In the genomic region with DNA sequence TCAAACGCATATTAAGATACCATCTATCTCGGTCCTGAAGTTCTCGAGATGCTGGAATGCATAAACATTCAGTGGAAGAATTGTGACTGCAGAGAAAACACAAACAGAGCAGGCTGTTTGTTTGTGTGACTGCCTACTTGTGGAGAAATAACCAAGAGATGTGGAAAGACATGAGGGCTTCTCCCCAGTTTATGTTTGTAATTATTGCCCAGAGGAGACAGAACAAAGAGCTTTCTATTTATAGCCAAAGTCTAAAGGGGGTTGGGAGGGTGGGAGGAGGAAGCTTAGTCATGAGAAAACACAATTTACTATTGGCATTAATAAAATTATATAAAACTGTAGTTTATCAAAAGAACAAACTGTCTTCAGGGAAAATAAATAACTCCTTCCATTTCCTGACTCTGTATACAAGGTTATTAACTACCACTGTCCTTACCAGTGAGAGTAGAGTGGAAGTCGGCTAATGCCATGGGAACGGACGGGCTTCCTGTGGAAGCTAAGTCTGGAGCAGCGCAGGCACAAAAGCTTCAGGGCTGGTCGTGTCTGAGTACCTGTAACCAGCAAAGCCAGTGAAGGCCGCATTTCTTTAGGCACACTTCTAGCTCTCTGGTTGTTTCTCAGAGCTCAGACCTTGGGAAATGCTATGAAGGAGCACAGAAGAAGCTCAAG, we compare ENCODE assay signal across 19 cellular contexts.
A peak's percentile ranks its signal among the peaks of the same experiment; 100 is the strongest.
DNase-seq lines count a peak whose midpoint lies in the region; ATAC-seq and TF ChIP-seq lines count a peak whose summit lies in the region.
"Had no signal": no experiment of that assay in that cellular context is flagged by ENCODE, and none has a peak within 500 bp of the region (broad histone marks: within the 10 kb centered on the region; RNA-seq: fewer than 3 reads in every experiment).

No MANE protein-coding gene starts in this region.

- DNase-seq in BJ (ENCODE audit: low read depth) = peak; percentile 22
- DNase-seq in PC-3 = no peak
- peak; percentile 58 for DNase-seq in fibroblast of mammary gland (ENCODE audit: low read depth)
- no peak for DNase-seq in sciatic nerve (ENCODE audit: low spot score)
- no peak for DNase-seq in KBM-7
- no peak for DNase-seq in NCI-H524 treated with DMSO at 0.1 percent for 48 hours (lab: John Stamatoyannopoulos, UW)
- no peak for DNase-seq in cerebellar cortex (ENCODE audit: low spot score)
- no peak for DNase-seq in NOMO-1 treated with dmso at 0.1 percent for 144 hours (lab: John Stamatoyannopoulos, UW; ENCODE audit: unreplicated experiment)
- DNase-seq: activated CD4-positive, alpha-beta T cell treated with anti-CD3 and anti-CD28 coated beads for 36 hours; activated T-cell treated with anti-CD3 and anti-CD28 coated beads, Interleukin-2, amount 50 U/mL, for 48 hours; CD4-positive, alpha-beta T cell; effector CD8-positive, alpha-beta T cell; GDM1; NCI-H1436 treated with DMSO at 0.1 percent for 48 hours; NCI-H69; RPMI8226 had no signal

- no TSS peak for BruUV-seq in PC-3 (replicated peaks; lab: Mats Ljungman, UMichigan)

- intact Hi-C loops in PC-3 (cut with micrococcal nuclease) (no loop called here), sciatic nerve (cut with DNase I) (no loop called here)

- no peak overlapping the region for H3K27ac ChIP-seq in PC-3 (ENCODE audit: low read length)

- no peak overlapping the region for H2AFZ ChIP-seq in PC-3 (ENCODE audit: low read length)

- no peak overlapping the region for H3K4me2 ChIP-seq in PC-3 (ENCODE audit: low read length)

- no peaks in the 10 kb centered on the region for H3K9me2 ChIP-seq in PC-3 (replicated peaks; ENCODE audit: low read length)

- H3K9me3 ChIP-seq in PC-3 (ENCODE audit: low read length) = no peaks in the 10 kb centered on the region
- H3K9me3 ChIP-seq: prostate gland had no signal

- no peak overlapping the region for H3K4me3 ChIP-seq in BJ (ENCODE audit: low read depth, low read length)
- H3K4me3 ChIP-seq in PC-3 (ENCODE audit: low read length) = no peak overlapping the region
- no peak overlapping the region for H3K4me3 ChIP-seq in fibroblast of mammary gland (ENCODE audit: control insufficient read depth, low read depth, low read length)
- H3K4me3 ChIP-seq: lung, prostate gland had no signal

- CTCF ChIA-PET in BJ (lab: Yijun Ruan, JAX) = interaction anchor here (1.1 kb wide), 1 partner anchor 344 kb away, joined by 3 read pairs; no protein-coding TSS in a partner anchor
- CTCF ChIA-PET in PC-3 (lab: Charles Lee) = interaction anchor here (0.6 kb wide), 1 partner anchor 31 kb away, joined by 5 read pairs; no protein-coding TSS in a partner anchor

- POLR2A ChIA-PET in BJ (lab: Charles Lee) = interaction anchor here (0.5 kb wide), 1 partner anchor 161 kb away, joined by 3 read pairs; no protein-coding TSS in a partner anchor
- POLR2A ChIA-PET in PC-3 (lab: Charles Lee; ENCODE audit: unreplicated experiment) = no interaction called here

- H3K36me3 ChIP-seq in BJ (ENCODE audit: control insufficient read depth, insufficient read depth, low read length) = no peaks in the 10 kb centered on the region
- no peaks in the 10 kb centered on the region for H3K36me3 ChIP-seq in PC-3 (ENCODE audit: low read depth, low read length)
- H3K36me3 ChIP-seq: prostate gland had no signal

- H3K27me3 ChIP-seq in BJ (ENCODE audit: control insufficient read depth, insufficient read depth, low read length) (no peaks in the 10 kb centered on the region), PC-3 (ENCODE audit: low read length) (no peaks in the 10 kb centered on the region)

- H3K79me2 ChIP-seq in PC-3 (ENCODE audit: low read length) = no peaks in the 10 kb centered on the region

- ATAC-seq in PC-3 = 0 out of 2 replicates have a peak, but pooled peaks have one; percentile 20
- ATAC-seq in sciatic nerve = peak; percentile 58
- ATAC-seq: activated CD4-positive, alpha-beta T cell treated with anti-CD3 and anti-CD28 coated beads for 36 hours; HepG2 had no signal

- in situ Hi-C loops in KBM-7 (cut with MboI; ENCODE audit: low pct_unique_long_range_greater_than_20kb, low sequenced_read_pairs) = no loop called here

- no peaks in the 10 kb centered on the region for H3F3A ChIP-seq in PC-3 (ENCODE audit: low read length, unreplicated experiment)

- H3K9ac ChIP-seq in PC-3 (ENCODE audit: low read length) = no peak overlapping the region

- TF ChIP-seq CTCF in BJ (IDR thresholded peaks at IDR 0.05; ENCODE audit: insufficient read depth, low read depth, low read length) = 0 out of 2 replicates have a peak, but pooled peaks have one; percentile 18
- TF ChIP-seq CTCF in PC-3 (conservative IDR thresholded peaks at IDR 0.05; ENCODE audit: low read depth, low read length) = no peak
- no peak for TF ChIP-seq CTCF in fibroblast of mammary gland (conservative IDR thresholded peaks at IDR 0.05; ENCODE audit: control insufficient read depth, insufficient read depth, low read depth, low read length)

- H4K20me1 ChIP-seq in PC-3 (ENCODE audit: low read length) = no peaks in the 10 kb centered on the region

- no peaks in the 10 kb centered on the region for H3K4me1 ChIP-seq in PC-3 (ENCODE audit: insufficient read depth, low read length)
- H3K4me1 ChIP-seq: prostate gland had no signal

Comparison
In these comparisons a context has a peak if more than half of its experiments do, and no peak if none do; other contexts are left out.
1. DNase-seq: peak in BJ (single experiment) and fibroblast of mammary gland (single experiment); none in PC-3 (single experiment), sciatic nerve (single experiment), KBM-7 (single experiment), NCI-H524 treated with DMSO at 0.1 percent for 48 hours (single experiment), cerebellar cortex (single experiment) and NOMO-1 treated with dmso at 0.1 percent for 144 hours (single experiment).